ENCODE assay signal across 19 cellular contexts in the genomic region with DNA sequence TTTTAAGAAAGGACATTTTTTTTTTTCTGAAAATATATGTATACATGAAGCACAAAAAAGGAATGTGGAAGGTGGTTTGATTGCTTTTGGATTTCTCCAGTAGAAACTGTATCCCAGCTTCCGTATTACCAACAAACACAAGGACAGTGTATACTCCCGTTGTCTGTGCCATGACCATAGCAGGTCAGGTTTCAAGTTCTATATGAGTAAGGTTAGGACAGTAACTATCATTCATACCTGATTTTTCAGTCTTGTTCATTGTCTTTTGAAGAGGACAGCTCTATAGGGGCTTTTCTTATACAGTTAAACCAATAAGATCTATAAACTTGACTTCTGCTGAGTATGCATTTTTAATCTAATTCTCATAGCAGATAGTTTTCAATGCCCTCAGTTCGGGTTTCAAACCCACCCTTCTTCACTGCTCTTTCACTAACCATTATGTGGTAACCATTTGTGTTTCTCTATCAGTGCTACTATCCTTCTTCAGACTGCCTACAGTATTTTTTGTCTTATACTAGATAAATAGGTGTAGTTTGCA. TPM values are rescaled to one million over a fixed set of nuclear protein-coding genes. Genes with fewer than 3 reads are reported as not detected.
A peak's percentile ranks its signal among the peaks of the same experiment; 100 is the strongest.
DNase-seq lines count a peak whose midpoint lies in the region; ATAC-seq and TF ChIP-seq lines count a peak whose summit lies in the region.
"Had no signal": no experiment of that assay in that cellular context is flagged by ENCODE, and none has a peak within 500 bp of the region (broad histone marks: within the 10 kb centered on the region; RNA-seq: fewer than 3 reads in every experiment).

No MANE protein-coding gene starts in this region.

- no peaks in the 10 kb centered on the region for H3K27me3 Mint-ChIP-seq in activated T-cell treated with anti-CD3 and anti-CD28 coated beads, Interleukin-2, amount 50 U/mL, for 72 hours (ENCODE audit: low read depth)
- H3K27me3 Mint-ChIP-seq in activated T-cell treated with anti-CD3 and anti-CD28 coated beads, Interleukin-2, amount 50 U/mL, for 4 hours (ENCODE audit: low read depth), result no peaks in the 10 kb centered on the region
- no peaks in the 10 kb centered on the region for H3K27me3 Mint-ChIP-seq in CD8-positive, alpha-beta T cell (ENCODE audit: low read depth)
- H3K27me3 Mint-ChIP-seq in naive thymus-derived CD8-positive, alpha-beta T cell, result no peaks in the 10 kb centered on the region
- no peaks in the 10 kb centered on the region; the same call in 1 of the 2 replicates for H3K27me3 Mint-ChIP-seq in HFFc6 (ENCODE audit: insufficient read depth)

- H3K27me3 ChIP-seq in CD8-positive, alpha-beta T cell (ENCODE audit: insufficient read depth, low read length), result no peaks in the 10 kb centered on the region

- intact Hi-C loops in CD8-positive, alpha-beta T cell (cut with DNase I, micrococcal nuclease), result no loop called here
- intact Hi-C loops in OCI-LY7 (cut with micrococcal nuclease; ENCODE audit: unreplicated experiment), result no loop called here

- H3K4me3 ChIP-seq in CD8-positive, alpha-beta T cell (ENCODE audit: low read depth, low read length), result no peak overlapping the region
- H3K4me3 ChIP-seq in OCI-LY7 (ENCODE audit: low read depth, low read length, poor library complexity, severe bottlenecking), result no peak overlapping the region

- H3K4me1 ChIP-seq in CD8-positive, alpha-beta T cell (ENCODE audit: insufficient read depth, low read length), result peaks cover 12% of the 10 kb centered on the region
- no peaks in the 10 kb centered on the region for H3K4me1 ChIP-seq in OCI-LY7 (ENCODE audit: insufficient read depth, low read length, poor library complexity, severe bottlenecking)

- no peaks in the 10 kb centered on the region for H3K9me3 ChIP-seq in CD8-positive, alpha-beta T cell (ENCODE audit: low read length)
- H3K9me3 ChIP-seq in OCI-LY7 (ENCODE audit: low read length), result no peaks in the 10 kb centered on the region

- CTCF ChIA-PET in CD8-positive, alpha-beta T cell (lab: Charles Lee), result interaction anchor here (1.6 kb wide), 1 partner anchor 94 kb away, joined by 5 read pairs; no protein-coding TSS in a partner anchor
- CTCF ChIA-PET in OCI-LY7 (lab: Charles Lee; ENCODE audit: unreplicated experiment), result no interaction called here

- peak; percentile 34 to 77 for ATAC-seq in activated T-cell treated with anti-CD3 and anti-CD28 coated beads, Interleukin-2, amount 50 U/mL, for 72 hours (replicated peaks in 1 of 2)
- no peak for ATAC-seq in activated T-cell treated with anti-CD3 and anti-CD28 coated beads, Interleukin-2, amount 50 U/mL, for 4 hours
- ATAC-seq in CD8-positive, alpha-beta T cell, result no peak
- no peak for ATAC-seq in naive thymus-derived CD8-positive, alpha-beta T cell
- ATAC-seq: SK-N-SH treated with all-trans-retinoic acid at 6 μM for 48 hours had no signal

- H4K20me1 ChIP-seq in OCI-LY7 (ENCODE audit: insufficient read depth, low read length), result peaks cover 4% of the 10 kb centered on the region

- H2AFZ ChIP-seq in OCI-LY7 (ENCODE audit: low read length), result no peak overlapping the region

- H3K4me2 ChIP-seq in OCI-LY7 (ENCODE audit: low read length), result no peak overlapping the region

- no peak overlapping the region for H3K27ac ChIP-seq in CD8-positive, alpha-beta T cell (ENCODE audit: low read depth, low read length)
- peak overlapping the region; percentile 2; the same call in 1 of the 2 replicates for H3K27ac ChIP-seq in VCaP
- H3K27ac ChIP-seq in OCI-LY7 (ENCODE audit: low read depth, low read length, poor library complexity, severe bottlenecking), result no peak overlapping the region

- TF ChIP-seq CTCF in CD8-positive, alpha-beta T cell (IDR thresholded peaks at IDR 0.05), result no peak
- no peak for TF ChIP-seq CTCF in VCaP (conservative IDR thresholded peaks at IDR 0.05)
- no peak for TF ChIP-seq CTCF in OCI-LY7 (conservative IDR thresholded peaks at IDR 0.05; ENCODE audit: low read length)
- TF ChIP-seq CTCF in HFFc6 (IDR thresholded peaks at IDR 0.05), result no peak

- H3K36me3 Mint-ChIP-seq in activated T-cell treated with anti-CD3 and anti-CD28 coated beads, Interleukin-2, amount 50 U/mL, for 72 hours (ENCODE audit: insufficient read depth in 2 of 2), result peaks cover 21 to 66% of the 10 kb centered on the region in 2 donors
- peaks cover 72% of the 10 kb centered on the region for H3K36me3 Mint-ChIP-seq in activated T-cell treated with anti-CD3 and anti-CD28 coated beads, Interleukin-2, amount 50 U/mL, for 4 hours (ENCODE audit: insufficient read depth)
- peaks cover 92% of the 10 kb centered on the region for H3K36me3 Mint-ChIP-seq in CD8-positive, alpha-beta T cell
- H3K36me3 Mint-ChIP-seq in naive thymus-derived CD8-positive, alpha-beta T cell, result peaks cover 4 to 97% (median 28%) of the 10 kb centered on the region in 3 donors
- H3K36me3 Mint-ChIP-seq in HFFc6 (ENCODE audit: low read depth), result peaks cover 66% of the 10 kb centered on the region

- H3K36me3 ChIP-seq in CD8-positive, alpha-beta T cell (ENCODE audit: insufficient read depth, low read length), result peaks cover 69% of the 10 kb centered on the region
- H3K36me3 ChIP-seq in OCI-LY7 (ENCODE audit: insufficient read depth, low read length), result peaks cover 100% of the 10 kb centered on the region

- no peaks in the 10 kb centered on the region for H3K9me2 ChIP-seq in OCI-LY7 (ENCODE audit: insufficient read depth, low read length)

- peaks cover 36% of the 10 kb centered on the region for H3K79me2 ChIP-seq in OCI-LY7 (ENCODE audit: insufficient read depth, low read depth, low read length)

- BruUV-seq in OCI-LY7 (replicated peaks; lab: Mats Ljungman, UMichigan), result no TSS peak

- POLR2A ChIA-PET in CD8-positive, alpha-beta T cell (lab: Charles Lee), result interaction anchor here (0.6 to 0.7 kb wide), 2 partner anchors 425 to 1067 kb away, joined by 3 to 4 read pairs; no protein-coding TSS in a partner anchor
- POLR2A ChIA-PET in naive thymus-derived CD8-positive, alpha-beta T cell (lab: Charles Lee), result no interaction called here
- POLR2A ChIA-PET in OCI-LY7 (lab: Charles Lee), result interaction anchor here (1.0 kb wide), 1 partner anchor 57 kb away, joined by 4 read pairs; no protein-coding TSS in a partner anchor

- no peaks in the 10 kb centered on the region for H3K9me3 Mint-ChIP-seq in activated T-cell treated with anti-CD3 and anti-CD28 coated beads, Interleukin-2, amount 50 U/mL, for 72 hours
- no peaks in the 10 kb centered on the region for H3K9me3 Mint-ChIP-seq in activated T-cell treated with anti-CD3 and anti-CD28 coated beads, Interleukin-2, amount 50 U/mL, for 4 hours
- no peaks in the 10 kb centered on the region for H3K9me3 Mint-ChIP-seq in CD8-positive, alpha-beta T cell
- H3K9me3 Mint-ChIP-seq in naive thymus-derived CD8-positive, alpha-beta T cell, result no peaks in the 10 kb centered on the region
- H3K9me3 Mint-ChIP-seq in HFFc6, result no peaks in the 10 kb centered on the region
- H3K9me3 Mint-ChIP-seq: H9 had no signal

- H3K4me3 Mint-ChIP-seq in activated T-cell treated with anti-CD3 and anti-CD28 coated beads, Interleukin-2, amount 50 U/mL, for 72 hours, result peak overlapping the region in 1 of 2 donors; percentile 49
- H3K4me3 Mint-ChIP-seq in activated T-cell treated with anti-CD3 and anti-CD28 coated beads, Interleukin-2, amount 50 U/mL, for 4 hours, result no peak overlapping the region
- H3K4me3 Mint-ChIP-seq in CD8-positive, alpha-beta T cell, result no peak overlapping the region
- H3K4me3 Mint-ChIP-seq in naive thymus-derived CD8-positive, alpha-beta T cell, result no peak overlapping the region
- H3K4me3 Mint-ChIP-seq in HFFc6, result no peak overlapping the region
- H3K4me3 Mint-ChIP-seq: H9 had no signal

- H3K27ac Mint-ChIP-seq in activated T-cell treated with anti-CD3 and anti-CD28 coated beads, Interleukin-2, amount 50 U/mL, for 72 hours, result peak overlapping the region; percentile 62
- peak overlapping the region; percentile 32 for H3K27ac Mint-ChIP-seq in CD8-positive, alpha-beta T cell
- peak overlapping the region; percentile 0 to 90 (median 34) for H3K27ac Mint-ChIP-seq in naive thymus-derived CD8-positive, alpha-beta T cell
- H3K27ac Mint-ChIP-seq in HFFc6, result no peak overlapping the region
- H3K27ac Mint-ChIP-seq: H9 had no signal

- peaks cover 49% of the 10 kb centered on the region for H3K4me1 Mint-ChIP-seq in activated T-cell treated with anti-CD3 and anti-CD28 coated beads, Interleukin-2, amount 50 U/mL, for 72 hours (ENCODE audit: low read depth)
- H3K4me1 Mint-ChIP-seq in activated T-cell treated with anti-CD3 and anti-CD28 coated beads, Interleukin-2, amount 50 U/mL, for 4 hours (ENCODE audit: low read depth), result peaks cover 29% of the 10 kb centered on the region
- H3K4me1 Mint-ChIP-seq in CD8-positive, alpha-beta T cell (ENCODE audit: low read depth), result peaks cover 39% of the 10 kb centered on the region
- peaks cover 20 to 41% (median 26%) of the 10 kb centered on the region in 4 donors for H3K4me1 Mint-ChIP-seq in naive thymus-derived CD8-positive, alpha-beta T cell
- peaks cover 9% of the 10 kb centered on the region; the same call in 1 of the 2 replicates for H3K4me1 Mint-ChIP-seq in HFFc6 (ENCODE audit: low read depth)
- H3K4me1 Mint-ChIP-seq: H9 had no signal

- no peak for DNase-seq in activated T-cell treated with anti-CD3 and anti-CD28 coated beads, Interleukin-2, amount 50 U/mL, for 72 hours
- DNase-seq in activated T-cell treated with anti-CD3 and anti-CD28 coated beads, Interleukin-2, amount 50 U/mL, for 4 hours, result no peak
- no peak for DNase-seq in CD8-positive, alpha-beta T cell
- DNase-seq in naive thymus-derived CD8-positive, alpha-beta T cell, result no peak
- DNase-seq in OCI-LY7 (ENCODE audit: low spot score) (no peak), HFFc6 (no peak)
- DNase-seq: AML-193, GF-D8, H9, Kasumi-1, NCI-H1417, NCI-H1930, NCI-H2171, NCI-H774, SHP77 had no signal

RNA-seq across cellular contexts. Expression of gene UBAP2L, which starts 19.6 kb away (rescaled TPM):
- 100 to 1,000 TPM; 166 to 171 TPM for total RNA-seq in activated T-cell treated with anti-CD3 and anti-CD28 coated beads, Interleukin-2, amount 50 U/mL, for 72 hours
- 100 to 1,000 TPM; 299 to 328 (median 318) TPM for total RNA-seq in activated T-cell treated with anti-CD3 and anti-CD28 coated beads, Interleukin-2, amount 50 U/mL, for 4 hours
- total RNA-seq in CD8-positive, alpha-beta T cell, result 100 to 1,000 TPM; 212 to 226 TPM
- total RNA-seq in naive thymus-derived CD8-positive, alpha-beta T cell, result 100 to 1,000 TPM; 205 to 206 TPM
- polyA plus RNA-seq in naive thymus-derived CD8-positive, alpha-beta T cell, result 10 to 100 TPM; 42.0 to 70.5 (median 54.8) TPM
- 80.4 and 98.6 TPM in 2 replicates for total RNA-seq in OCI-LY7 (2014; rRNA removed; shearing (Covaris generic))
- 176 and 179 TPM in 2 replicates for total RNA-seq in OCI-LY7 (2022)
- 100 to 1,000 TPM; 197 to 257 (median 227) TPM for total RNA-seq in HFFc6 (2021; fragmentation: NEBNext Ultra II Directional; extraction: Animal tissue kit (Norgen Biotek cat#: 25700))

RNA-seq across cellular contexts. Expression of gene HAX1, which starts 32.1 kb away (rescaled TPM):
- total RNA-seq in activated T-cell treated with anti-CD3 and anti-CD28 coated beads, Interleukin-2, amount 50 U/mL, for 72 hours, result 100 to 1,000 TPM; 306 to 310 TPM
- total RNA-seq in activated T-cell treated with anti-CD3 and anti-CD28 coated beads, Interleukin-2, amount 50 U/mL, for 4 hours, result 100 to 1,000 TPM; 131 to 178 (median 157) TPM
- total RNA-seq in CD8-positive, alpha-beta T cell, result 10 to 100 TPM; 56.8 to 58.4 TPM
- total RNA-seq in naive thymus-derived CD8-positive, alpha-beta T cell, result 100 to 1,000 TPM; 112 to 118 TPM
- polyA plus RNA-seq in naive thymus-derived CD8-positive, alpha-beta T cell, result 100 to 1,000 TPM; 165 to 170 (median 169) TPM
- 196 and 208 TPM in 2 replicates for total RNA-seq in OCI-LY7 (2014; rRNA removed; shearing (Covaris generic))
- 170 and 174 TPM in 2 replicates for total RNA-seq in OCI-LY7 (2022)
- 100 to 1,000 TPM; 107 to 119 (median 110) TPM for total RNA-seq in HFFc6 (2021; fragmentation: NEBNext Ultra II Directional; extraction: Animal tissue kit (Norgen Biotek cat#: 25700))

RNA-seq across cellular contexts. Expression of gene CFAP141, which starts 34.2 kb away (rescaled TPM):
- total RNA-seq in activated T-cell treated with anti-CD3 and anti-CD28 coated beads, Interleukin-2, amount 50 U/mL, for 72 hours, result not detected
- total RNA-seq in activated T-cell treated with anti-CD3 and anti-CD28 coated beads, Interleukin-2, amount 50 U/mL, for 4 hours, result not detected
- total RNA-seq in CD8-positive, alpha-beta T cell, result not detected
- total RNA-seq in naive thymus-derived CD8-positive, alpha-beta T cell, result not detected
- not detected for polyA plus RNA-seq in naive thymus-derived CD8-positive, alpha-beta T cell
- total RNA-seq in OCI-LY7 (2014; rRNA removed; shearing (Covaris generic)), result not detected in 2 replicates
- total RNA-seq in OCI-LY7 (2022), result not detected in 2 replicates
- total RNA-seq in HFFc6 (2021; fragmentation: NEBNext Ultra II Directional; extraction: Animal tissue kit (Norgen Biotek cat#: 25700)), result not detected
- total RNA-seq: A673, H9, NCI-H460 had no signal

RNA-seq across cellular contexts. Expression of gene TPM3, which starts 48.5 kb away (rescaled TPM):
- total RNA-seq in activated T-cell treated with anti-CD3 and anti-CD28 coated beads, Interleukin-2, amount 50 U/mL, for 72 hours, result 100 to 1,000 TPM; 456 to 468 TPM
- 100 to 1,000 TPM; 788 to 834 (median 808) TPM for total RNA-seq in activated T-cell treated with anti-CD3 and anti-CD28 coated beads, Interleukin-2, amount 50 U/mL, for 4 hours
- 100 to 1,000 TPM; 341 to 347 TPM for total RNA-seq in CD8-positive, alpha-beta T cell
- 100 to 1,000 TPM; 287 to 307 TPM for total RNA-seq in naive thymus-derived CD8-positive, alpha-beta T cell
- polyA plus RNA-seq in naive thymus-derived CD8-positive, alpha-beta T cell, result 1,000 to 10,000 TPM in 1 of 3 donors, 100 to 1,000 TPM in 2; 791 to 1,022 (median 805) TPM
- total RNA-seq in OCI-LY7 (2014; rRNA removed; shearing (Covaris generic)), result 235 and 359 TPM in 2 replicates
- total RNA-seq in OCI-LY7 (2022), result 417 and 420 TPM in 2 replicates
- 100 to 1,000 TPM; 503 to 809 (median 701) TPM for total RNA-seq in HFFc6 (2021; fragmentation: NEBNext Ultra II Directional; extraction: Animal tissue kit (Norgen Biotek cat#: 25700))

Comparison
In these comparisons a context has a peak if more than half of its experiments do, and no peak if none do; other contexts are left out.
1. ATAC-seq: peak in activated T-cell treated with anti-CD3 and anti-CD28 coated beads, Interleukin-2, amount 50 U/mL, for 72 hours (2 of 2); none in activated T-cell treated with anti-CD3 and anti-CD28 coated beads, Interleukin-2, amount 50 U/mL, for 4 hours (0 of 2), CD8-positive, alpha-beta T cell (single experiment) and naive thymus-derived CD8-positive, alpha-beta T cell (0 of 2).